8 cellular contexts compared by ENCODE assay signal in genomic region chr11:20387262-20388095, GRCh38. TPM values are rescaled to one million over a fixed set of nuclear protein-coding genes. Genes with fewer than 3 reads are reported as not detected.
DNase-seq lines count a peak whose midpoint lies in the region; ATAC-seq and TF ChIP-seq lines count a peak whose summit lies in the region.

TSS of gene PRMT3 (plus strand) at chr11:20387716. CDS start at chr11:20387747, 31 bp downstream.

- H3K4me3 ChIP-seq in DOHH2 (ENCODE audit: low read length) = peak within 1 kb of the TSS; percentile 89
- H3K4me3 ChIP-seq in GM23248 = peak within 1 kb of the TSS; percentile 79
- H3K4me3 ChIP-seq in Karpas-422 (ENCODE audit: low read length) = peak within 1 kb of the TSS; percentile 91
- peak within 1 kb of the TSS; percentile 64 to 99 (median 88) for H3K4me3 ChIP-seq in Peyer's patch
- H3K4me3 ChIP-seq in muscle layer of duodenum (ENCODE audit: low read depth in 1 of 2, low read length in 2 of 2) = peak within 1 kb of the TSS; percentile 73 to 89

- peak; percentile 98 for ATAC-seq in esophagus mucosa

- in situ Hi-C loops in GM23248 (cut with MboI) = no loop called here

- H3K27ac ChIP-seq in DOHH2 (ENCODE audit: low read depth, low read length) (peak within 1 kb of the TSS; percentile 78), GM23248 (peak within 1 kb of the TSS; percentile 89), Karpas-422 (ENCODE audit: low read length) (peak within 1 kb of the TSS; percentile 74), Peyer's patch (peak within 1 kb of the TSS; percentile 87 to 93 (median 90)), muscle layer of duodenum (ENCODE audit: low read length) (peak within 1 kb of the TSS; percentile 84)

- 0 to 2% methylated on average over 78 to 96 of the region's 96 CpGs for WGBS in GM23248 (ENCODE audit: low coverage in 1 of 2, low lambda C conversion rate in 2 of 2, missing lambda C conversion rate in 2 of 2), 2 experiments

- peaks cover 2% of the 10 kb centered on the region; the same call in 1 of the 2 replicates for H3F3A ChIP-seq in DOHH2 (ENCODE audit: control insufficient read depth, insufficient read depth)
- H3F3A ChIP-seq in GM23248 (ENCODE audit: insufficient read depth) = no peaks in the 10 kb centered on the region

- H3K4me2 ChIP-seq in DOHH2 (ENCODE audit: low read length) (peak within 1 kb of the TSS; percentile 87), GM23248 (ENCODE audit: unreplicated experiment) (peak within 1 kb of the TSS; percentile 93), Karpas-422 (ENCODE audit: low read depth, low read length, poor library complexity, severe bottlenecking) (peak within 1 kb of the TSS; percentile 84)

- H3K4me1 ChIP-seq in DOHH2 (ENCODE audit: control insufficient read depth, low read length) = peaks cover 19% of the 10 kb centered on the region
- no peaks in the 10 kb centered on the region for H3K4me1 ChIP-seq in GM23248 (ENCODE audit: insufficient read depth)
- peaks cover 11% of the 10 kb centered on the region for H3K4me1 ChIP-seq in Karpas-422 (ENCODE audit: low read length)
- H3K4me1 ChIP-seq in Peyer's patch = peaks cover 0 to 8% (median 2%) of the 10 kb centered on the region in 4 donors
- peaks cover 7% of the 10 kb centered on the region in 2 donors for H3K4me1 ChIP-seq in muscle layer of duodenum (ENCODE audit: control insufficient read depth in 1 of 2, insufficient read depth in 2 of 2, low read length in 2 of 2)

- TF ChIP-seq POLR2A in Peyer's patch (IDR thresholded peaks at IDR 0.05) = peak; percentile 87 to 92

- H4K20me1 ChIP-seq in DOHH2 (ENCODE audit: control insufficient read depth, insufficient read depth, low read depth, low read length) (no peaks in the 10 kb centered on the region), GM23248 (ENCODE audit: insufficient read depth) (no peaks in the 10 kb centered on the region), Karpas-422 (ENCODE audit: insufficient read depth, low read depth, low read length) (no peaks in the 10 kb centered on the region)

- TF ChIP-seq CTCF in DOHH2 (IDR thresholded peaks at IDR 0.05; ENCODE audit: low read depth, low read length, poor library complexity, severe bottlenecking) (peak; percentile 18), Peyer's patch (IDR thresholded peaks at IDR 0.05) (peak in 5 of 6 experiments; percentile 16 to 99 (median 99))

- H3K9ac ChIP-seq in GM23248 (peak within 1 kb of the TSS; percentile 89), Karpas-422 (ENCODE audit: low read length) (peak within 1 kb of the TSS; percentile 99)

- peak; percentile 98 for DNase-seq in GM23248
- peak; percentile 99 for DNase-seq in Karpas-422
- DNase-seq in Peyer's patch = peak; percentile 92 to 99 (median 98)
- peak; percentile 97 to 98 for DNase-seq in activated T-cell treated with anti-CD3 and anti-CD28 coated beads, Interleukin-2, amount 50 U/mL, for 48 hours
- peak; percentile 94 for DNase-seq in stimulated activated CD8-positive, alpha-beta memory T cell treated with anti-CD3 and anti-CD28 coated beads, Interleukin-7, amount 100 ng/mL, for 24 hours (ENCODE audit: low read depth)

- H3K79me2 ChIP-seq in DOHH2 (ENCODE audit: control insufficient read depth, low read length) (peaks cover 53% of the 10 kb centered on the region), GM23248 (ENCODE audit: insufficient read depth) (peaks cover 16% of the 10 kb centered on the region), Karpas-422 (ENCODE audit: low read length) (peaks cover 41% of the 10 kb centered on the region)

- H3K36me3 ChIP-seq in DOHH2 (ENCODE audit: control insufficient read depth, low read length) (peaks cover 42% of the 10 kb centered on the region), GM23248 (ENCODE audit: low read depth) (no peaks in the 10 kb centered on the region), Karpas-422 (ENCODE audit: insufficient read depth, low read length) (peaks cover 20% of the 10 kb centered on the region; the same call in 1 of the 2 replicates), Peyer's patch (peaks cover 0 to 20% (median 0%) of the 10 kb centered on the region in 3 donors), muscle layer of duodenum (ENCODE audit: control insufficient read depth in 1 of 2, insufficient read depth in 2 of 2, low read length in 2 of 2) (peaks cover 16 to 17% of the 10 kb centered on the region in 2 donors)

- H3K27me3 ChIP-seq in DOHH2 (ENCODE audit: control insufficient read depth, low read length) (no peaks in the 10 kb centered on the region), GM23248 (replicated peaks; ENCODE audit: insufficient read depth) (no peaks in the 10 kb centered on the region), Karpas-422 (ENCODE audit: low read length) (no peaks in the 10 kb centered on the region), Peyer's patch (no peaks in the 10 kb centered on the region), muscle layer of duodenum (ENCODE audit: low read depth, low read length) (no peaks in the 10 kb centered on the region)

- H3K9me2 ChIP-seq in DOHH2 (replicated peaks; ENCODE audit: control insufficient read depth, low read length) = no peaks in the 10 kb centered on the region
- H3K9me2 ChIP-seq in GM23248 (ENCODE audit: insufficient read depth) = no peaks in the 10 kb centered on the region
- H3K9me2 ChIP-seq in Karpas-422 (replicated peaks; ENCODE audit: insufficient read depth, low read length) = no peaks in the 10 kb centered on the region

- peak within 1 kb of the TSS; percentile 91 for H2AFZ ChIP-seq in GM23248
- no peak within 1 kb of the TSS; the same call in 1 of the 2 replicates for H2AFZ ChIP-seq in Karpas-422 (ENCODE audit: low read length)

- H3K9me3 ChIP-seq in DOHH2 (ENCODE audit: control insufficient read depth, insufficient read depth, low read length) = no peaks in the 10 kb centered on the region
- no peaks in the 10 kb centered on the region for H3K9me3 ChIP-seq in GM23248 (ENCODE audit: low read depth)
- H3K9me3 ChIP-seq in Karpas-422 (ENCODE audit: low read length) = no peaks in the 10 kb centered on the region
- no peaks in the 10 kb centered on the region for H3K9me3 ChIP-seq in Peyer's patch
- H3K9me3 ChIP-seq in muscle layer of duodenum (ENCODE audit: control insufficient read depth in 1 of 2, low read length in 2 of 2) = no peaks in the 10 kb centered on the region

RNA-seq across cellular contexts. Expression of gene PRMT3, which starts in this region (rescaled TPM):
- 9.8 and 16.7 TPM in 2 replicates for total RNA-seq in GM23248 (2014; rRNA removed; shearing (Covaris generic))
- polyA plus RNA-seq in GM23248 (2016; fragmentation: Nextera tagmentation; extraction: Ambion mirVana) = 11.7 and 11.9 TPM in 2 replicates
- total RNA-seq in Karpas-422 (2014; rRNA removed; shearing (Covaris generic); ENCODE audit: low replicate concordance) = 37.7 and 39.6 TPM in 2 replicates
- total RNA-seq in Peyer's patch = 10 to 100 TPM; 10.5 to 42.1 (median 16.2) TPM
- total RNA-seq in esophagus mucosa = 16.7 TPM

Comparison
In these comparisons a context has a peak if more than half of its experiments do, and no peak if none do; other contexts are left out.
1. Peak in every context shown above with its lines: DNase-seq, ATAC-seq, H3K4me3 ChIP-seq and H3K27ac ChIP-seq.